Comparison of ENCODE assay signal across 8 cellular contexts in the genomic region with DNA sequence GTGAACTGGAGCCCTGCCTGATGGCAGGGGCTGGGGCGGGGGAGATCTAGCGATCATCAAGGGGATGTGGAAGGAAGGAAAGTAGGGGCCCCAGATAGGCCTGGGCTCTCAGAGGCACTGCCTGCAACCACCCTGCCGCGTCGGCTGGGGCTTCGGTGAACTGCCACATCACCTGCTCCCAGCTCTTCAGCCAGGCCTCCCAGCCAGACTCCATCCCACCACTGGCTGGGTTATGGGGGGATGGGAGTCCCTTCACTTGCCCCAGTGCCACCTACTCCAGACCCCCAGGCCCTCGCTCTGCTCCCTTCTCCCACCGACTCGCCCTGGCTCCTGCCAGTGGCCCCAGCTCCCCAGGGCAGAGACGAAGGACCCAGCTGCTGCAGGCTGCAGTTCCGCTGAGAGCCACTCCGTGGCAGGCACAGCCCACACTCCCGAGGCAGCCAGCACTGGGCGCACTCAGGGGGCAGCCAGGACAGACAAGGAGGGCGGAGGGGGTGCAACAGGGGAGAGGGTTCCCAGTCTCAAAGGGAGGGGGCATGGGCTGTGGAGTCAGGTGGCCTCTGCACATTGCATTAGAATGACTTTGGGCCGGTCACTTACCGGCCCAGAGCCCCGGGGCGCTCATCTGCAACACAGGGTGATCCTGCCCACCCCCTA. TPM values are rescaled to one million over a fixed set of nuclear protein-coding genes. Genes with fewer than 3 reads are reported as not detected.
DNase-seq lines count a peak whose midpoint lies in the region; ATAC-seq, FAIRE-seq and TF ChIP-seq lines count a peak whose summit lies in the region.

No MANE protein-coding gene starts in this region.

- H3K4me2 ChIP-seq in HepG2 (ENCODE audit: low read depth, low read length) = no peak overlapping the region

- FAIRE-seq in HepG2 (lab: Jason Lieb, UNC) = no peak

- H3K9ac ChIP-seq in HepG2 (ENCODE audit: insufficient read depth, low read depth, low read length) = no peak overlapping the region

- CTCF ChIA-PET in HepG2 (lab: Yijun Ruan, JAX; ENCODE audit: low intra/inter-chr PET ratio, low total read pairs) = interaction anchor here (0.8 to 2.0 kb wide), 4 partner anchors 23 to 149 kb away, joined by 4 to 13 read pairs (median 6); no protein-coding TSS in a partner anchor

- H4K20me1 ChIP-seq in HepG2 (ENCODE audit: insufficient read depth, low read length) = no peaks in the 10 kb centered on the region

- no peaks in the 10 kb centered on the region for H3K79me2 ChIP-seq in HepG2 (ENCODE audit: insufficient read depth, low read length)

- BruUV-seq in HepG2 (replicated peaks; lab: Mats Ljungman, UMichigan) = no TSS peak

- POLR2A ChIA-PET in HepG2 (lab: Yijun Ruan, JAX) = no interaction called here

- DNase-seq in Ammon's horn (ENCODE audit: low spot score) (peak; percentile 74), HuH-7 (ENCODE audit: low spot score) (peak; percentile 98), HepG2 (ENCODE audit: low spot score) (peak; percentile 18)
- DNase-seq in central memory CD4-positive, alpha-beta T cell = peak; percentile 57
- DNase-seq in stimulated activated CD8-positive, alpha-beta memory T cell treated with anti-CD3 and anti-CD28 coated beads, Interleukin-12 subunit alpha, Interleukin-12 subunit beta, amount 100 ng/mL, for 4 hours (ENCODE audit: low read depth) = peak; percentile 34

- in situ Hi-C loops in HepG2 (cut with HindIII; ENCODE audit: extremely low pct_ligation_motif_present, low pct_unique_long_range_greater_than_20kb) = no loop called here

- WGBS in HepG2 (ENCODE audit: low lambda C conversion rate) = 49% methylated on average over 7 of the region's 19 CpGs

- intact Hi-C loops in HepG2 (cut with micrococcal nuclease; ENCODE audit: unreplicated experiment) = loop anchor here (1.0 kb wide), 1 partner anchor 23 kb away; no protein-coding TSS in a partner anchor

- H3K4me3 ChIP-seq in WI38 (ENCODE audit: low read depth, low read length) = no peak overlapping the region
- no peak overlapping the region for H3K4me3 ChIP-seq in HepG2 (replicated peaks in 1 of 3; ENCODE audit: insufficient read depth in 1 of 3, low read depth in 2 of 3, low read length in 3 of 3)

- no peak overlapping the region for H3K27ac ChIP-seq in HepG2 (ENCODE audit: extremely low read length, insufficient read depth, low read length)

- no peaks in the 10 kb centered on the region for H3K4me1 ChIP-seq in HepG2 (ENCODE audit: insufficient read depth, low read length)

- no peaks in the 10 kb centered on the region for H3K36me3 ChIP-seq in HepG2 (replicated peaks in 1 of 2; ENCODE audit: control insufficient read depth in 1 of 2, insufficient read depth in 2 of 2, low read length in 2 of 2)

- TF ChIP-seq POLR2A in HepG2 (IDR thresholded peaks at IDR 0.05; ENCODE audit: insufficient read depth in 1 of 2, low read depth in 2 of 2, low read length in 2 of 2) = no peak

- peak; percentile 84 for TF ChIP-seq RAD21 in HepG2 (CRISPR knock-in tag; IDR thresholded peaks at IDR 0.05)

- ATAC-seq in GM19025 (IDR thresholded peaks at IDR 0.05; ENCODE audit: low read depth, unreplicated experiment) (peak; percentile 78), HepG2 (peak; percentile 90), HG02571 (IDR thresholded peaks at IDR 0.05; ENCODE audit: unreplicated experiment) (no peak)

- no peak overlapping the region for H2AFZ ChIP-seq in HepG2 (ENCODE audit: low read length)

- TF ChIP-seq CTCF in WI38 (IDR thresholded peaks at IDR 0.05; ENCODE audit: low read depth, low read length) = peak; percentile 95
- peak; percentile 95 for TF ChIP-seq CTCF in HepG2 (CRISPR knock-in tag; IDR thresholded peaks at IDR 0.05)

- TF ChIP-seq EP300 in HepG2 (IDR thresholded peaks at IDR 0.05; ENCODE audit: low read depth in 2 of 2, low read length in 2 of 2) = no peak
- TF ChIP-seq EP300 in HepG2 (CRISPR knock-in tag; IDR thresholded peaks at IDR 0.05; ENCODE audit: borderline replicate concordance) = no peak

- H3K9me3 ChIP-seq in HepG2 (ENCODE audit: low read length) = no peaks in the 10 kb centered on the region

- peaks cover 6 to 50% of the 10 kb centered on the region in 2 experiments for H3K27me3 ChIP-seq in HepG2 (ENCODE audit: control insufficient read depth in 1 of 2, insufficient read depth in 2 of 2, low read length in 2 of 2)

TF ChIP-seq in HepG2, 621 proteins besides CTCF, POLR2A, EP300 and RAD21 (continues in another document):
- TF ChIP-seq ZNF124 (CRISPR knock-in tag; IDR thresholded peaks at IDR 0.05) (0 out of 2 replicates have a peak, but pooled peaks have one; percentile 36), RXRA (CRISPR knock-in tag; IDR thresholded peaks at IDR 0.05) (0 out of 2 replicates have a peak, but pooled peaks have one; percentile 27), ZNF329 (CRISPR knock-in tag; IDR thresholded peaks at IDR 0.05; ENCODE audit: low read depth) (0 out of 2 replicates have a peak, but pooled peaks have one; percentile 41), GABPB1 (CRISPR knock-in tag; IDR thresholded peaks at IDR 0.05) (peak; percentile 28; the same call in 1 of the 2 replicates), ZNF619 (CRISPR knock-in tag; IDR thresholded peaks at IDR 0.05) (no peak), ZNF839 (CRISPR knock-in tag; IDR thresholded peaks at IDR 0.05; ENCODE audit: borderline replicate concordance) (no peak), ZFX (CRISPR knock-in tag; IDR thresholded peaks at IDR 0.05; ENCODE audit: low read depth) (0 out of 2 replicates have a peak, but pooled peaks have one; percentile 21), RBM39 (IDR thresholded peaks at IDR 0.05; ENCODE audit: low read depth, low read length, poor library complexity, severe bottlenecking) (peak; percentile 63)

RNA-seq across cellular contexts. Expression of gene KCNH2, which starts 15.2 kb away (rescaled TPM):
- 0.11 TPM in 1 of 2 replicates, not detected in the other for total RNA-seq in HepG2 (2016; rRNA removed; fragmentation: Illumina TruSeq; extraction: Trizol)
- total RNA-seq in HepG2 (2016; cell fraction: cytosol; rRNA removed; fragmentation: Illumina TruSeq; extraction: Trizol; ENCODE audit: low read depth) = not detected in 2 replicates
- total RNA-seq in HepG2 (2016; cell fraction: insoluble cytoplasmic fraction; rRNA removed; fragmentation: Illumina TruSeq; extraction: Trizol) = 0.13 TPM in 1 of 2 replicates, not detected in the other
- 0.07 and 0.09 TPM in 2 replicates for total RNA-seq in HepG2 (2016; cell fraction: membrane; rRNA removed; fragmentation: Illumina TruSeq; extraction: Trizol)
- total RNA-seq in HepG2 (2016; cell fraction: nucleus; rRNA removed; fragmentation: Illumina TruSeq; extraction: Trizol) = 0.09 and 0.28 TPM in 2 replicates
- 0.09 and 0.12 TPM in 2 replicates for polyA plus RNA-seq in HepG2 (2011; rRNA removed)
- 0.09 and 0.11 TPM in 2 replicates for polyA plus RNA-seq in HepG2 (2011; cell fraction: cytosol; rRNA removed)
- 0.32 and 0.38 TPM in 2 replicates for polyA plus RNA-seq in HepG2 (2011; cell fraction: nucleus; rRNA removed)
- polyA plus RNA-seq in HepG2 (2012) = 0.07 TPM in 1 of 2 replicates, not detected in the other
- polyA plus RNA-seq in HepG2 (2016; cell fraction: cytosol; fragmentation: Illumina TruSeq; extraction: Trizol; ENCODE audit: low read depth) = 0.03 TPM in 1 of 2 replicates, not detected in the other
- polyA plus RNA-seq in HepG2 (2016; cell fraction: insoluble cytoplasmic fraction; fragmentation: Illumina TruSeq; extraction: Trizol; ENCODE audit: low read depth) = not detected in 2 replicates
- polyA plus RNA-seq in HepG2 (2016; cell fraction: membrane; fragmentation: Illumina TruSeq; extraction: Trizol; ENCODE audit: low read depth) = 0.06 TPM in 1 of 2 replicates, not detected in the other
- not detected in 2 replicates for polyA plus RNA-seq in HepG2 (2016; cell fraction: nucleus; fragmentation: Illumina TruSeq; extraction: Trizol; ENCODE audit: insufficient read depth, low read depth)
- 0.74 and 1.2 TPM in 2 replicates for polyA minus RNA-seq in HepG2 (2011; rRNA and poly(A)+ RNA removed; ENCODE audit: low replicate concordance)
- polyA minus RNA-seq in HepG2 (2011; cell fraction: cytosol; rRNA and poly(A)+ RNA removed) = 0.30 TPM in 1 of 2 replicates, not detected in the other
- polyA minus RNA-seq in HepG2 (2011; cell fraction: nucleus; rRNA and poly(A)+ RNA removed) = 0.13 TPM in 1 of 2 replicates, not detected in the other

RNA-seq across cellular contexts. Expression of gene NOS3, which starts 27.9 kb away (rescaled TPM):
- 3.7 and 4.8 TPM in 2 replicates for total RNA-seq in HepG2 (2016; rRNA removed; fragmentation: Illumina TruSeq; extraction: Trizol)
- total RNA-seq in HepG2 (2016; cell fraction: cytosol; rRNA removed; fragmentation: Illumina TruSeq; extraction: Trizol; ENCODE audit: low read depth) = 2.6 and 2.9 TPM in 2 replicates
- total RNA-seq in HepG2 (2016; cell fraction: insoluble cytoplasmic fraction; rRNA removed; fragmentation: Illumina TruSeq; extraction: Trizol) = 4.2 and 4.4 TPM in 2 replicates
- 3.6 and 5.1 TPM in 2 replicates for total RNA-seq in HepG2 (2016; cell fraction: membrane; rRNA removed; fragmentation: Illumina TruSeq; extraction: Trizol)
- 3.2 and 5.3 TPM in 2 replicates for total RNA-seq in HepG2 (2016; cell fraction: nucleus; rRNA removed; fragmentation: Illumina TruSeq; extraction: Trizol)
- 7.5 and 10.1 TPM in 2 replicates for polyA plus RNA-seq in HepG2 (2011; rRNA removed)
- 5.8 and 10.0 TPM in 2 replicates for polyA plus RNA-seq in HepG2 (2011; cell fraction: cytosol; rRNA removed)
- polyA plus RNA-seq in HepG2 (2011; cell fraction: nucleus; rRNA removed) = 17.6 and 19.9 TPM in 2 replicates
- polyA plus RNA-seq in HepG2 (2012) = 4.8 and 5.0 TPM in 2 replicates
- polyA plus RNA-seq in HepG2 (2016; cell fraction: cytosol; fragmentation: Illumina TruSeq; extraction: Trizol; ENCODE audit: low read depth) = 3.9 and 4.8 TPM in 2 replicates
- 7.8 and 8.1 TPM in 2 replicates for polyA plus RNA-seq in HepG2 (2016; cell fraction: insoluble cytoplasmic fraction; fragmentation: Illumina TruSeq; extraction: Trizol; ENCODE audit: low read depth)
- 5.6 and 8.0 TPM in 2 replicates for polyA plus RNA-seq in HepG2 (2016; cell fraction: membrane; fragmentation: Illumina TruSeq; extraction: Trizol; ENCODE audit: low read depth)
- 5.7 and 8.2 TPM in 2 replicates for polyA plus RNA-seq in HepG2 (2016; cell fraction: nucleus; fragmentation: Illumina TruSeq; extraction: Trizol; ENCODE audit: insufficient read depth, low read depth)
- 0.65 and 23.1 TPM in 2 replicates for polyA minus RNA-seq in HepG2 (2011; rRNA and poly(A)+ RNA removed; ENCODE audit: low replicate concordance)
- 8.4 and 12.0 TPM in 2 replicates for polyA minus RNA-seq in HepG2 (2011; cell fraction: cytosol; rRNA and poly(A)+ RNA removed)
- 5.0 and 6.3 TPM in 2 replicates for polyA minus RNA-seq in HepG2 (2011; cell fraction: nucleus; rRNA and poly(A)+ RNA removed)

Comparison
In these comparisons a context has a peak if more than half of its experiments do, and no peak if none do; other contexts are left out.
1. DNase-seq: peak in every context shown above with its lines; median percentile 98 in HuH-7; 74 in Ammon's horn; 57 in central memory CD4-positive, alpha-beta T cell; 34 in stimulated activated CD8-positive, alpha-beta memory T cell treated with anti-CD3 and anti-CD28 coated beads, Interleukin-12 subunit alpha, Interleukin-12 subunit beta, amount 100 ng/mL, for 4 hours; 18 in HepG2.